Comparison of ENCODE assay signal across 11 cellular contexts in genomic region chr12:120225200-120225558, GRCh38. TPM values are rescaled to one million over a fixed set of nuclear protein-coding genes. Genes with fewer than 3 reads are reported as not detected.
DNase-seq lines count a peak whose midpoint lies in the region; ATAC-seq, FAIRE-seq and TF ChIP-seq lines count a peak whose summit lies in the region.
"Had no signal": no experiment of that assay in that cellular context is flagged by ENCODE, and none has a peak within 500 bp of the region (broad histone marks: within the 10 kb centered on the region; RNA-seq: fewer than 3 reads in every experiment).

No MANE protein-coding gene starts in this region.

- H3K4me1 Mint-ChIP-seq in T-helper 17 cell = peaks cover 30% of the 10 kb centered on the region

- H3K4me1 ChIP-seq in fibroblast of lung (ENCODE audit: control insufficient read depth, extremely low read depth, insufficient read depth, low read length) (peaks cover 24% of the 10 kb centered on the region), small intestine (ENCODE audit: control insufficient read depth in 2 of 2, insufficient read depth in 1 of 2, low read depth in 1 of 2, low read length in 1 of 2) (peaks cover 15 to 16% of the 10 kb centered on the region in 2 donors), aorta (ENCODE audit: control insufficient read depth in 1 of 2, insufficient read depth in 2 of 2, low read length in 2 of 2) (no peaks in the 10 kb centered on the region)

- no peak overlapping the region for H3K4me2 ChIP-seq in fibroblast of lung (ENCODE audit: extremely low read depth, insufficient read depth, low read length)
- H3K4me2 ChIP-seq: A549 had no signal

- peaks cover 70% of the 10 kb centered on the region for H3K79me2 ChIP-seq in fibroblast of lung (ENCODE audit: control insufficient read depth, insufficient read depth, low read length)

- DNase-seq in NCI-H1092 treated with DMSO at 0.1 percent for 48 hours (lab: John Stamatoyannopoulos, UW) (peak; percentile 33), NCI-H1092 (lab: John Stamatoyannopoulos, UW) (no peak), T-helper 17 cell (no peak), fibroblast of lung (ENCODE audit: low read depth in 2 of 2) (no peak), small intestine (peak; percentile 83), aorta (no peak)
- DNase-seq in effector CD4-positive, alpha-beta T cell = no peak
- DNase-seq: PC-3 had no signal

- no peak overlapping the region for H3K9ac ChIP-seq in fibroblast of lung (ENCODE audit: insufficient read depth, low read length)

- peaks cover 31% of the 10 kb centered on the region for H3K36me3 ChIP-seq in fibroblast of lung (ENCODE audit: control insufficient read depth, insufficient read depth, low read length)
- H3K36me3 ChIP-seq in small intestine (ENCODE audit: control insufficient read depth in 2 of 2, insufficient read depth in 2 of 2, low read length in 2 of 2) = peaks cover 7 to 19% of the 10 kb centered on the region in 2 donors
- H3K36me3 ChIP-seq in aorta (ENCODE audit: control insufficient read depth in 1 of 2, insufficient read depth in 2 of 2, low read length in 1 of 2) = peaks cover 0 to 11% of the 10 kb centered on the region in 2 donors

- peak overlapping the region; percentile 42 for H3K27ac ChIP-seq in fibroblast of lung (ENCODE audit: insufficient read depth, low read length)
- H3K27ac ChIP-seq in small intestine (ENCODE audit: low read depth in 1 of 2, low read length in 1 of 2) = peak overlapping the region; percentile 77 to 95
- H3K27ac ChIP-seq in aorta (ENCODE audit: low read depth in 1 of 2, low read length in 2 of 2) = no peak overlapping the region

- TF ChIP-seq CTCF in fibroblast of lung (conservative IDR thresholded peaks at IDR 0.05 in 1 of 2, IDR thresholded peaks at IDR 0.05 in 1 of 2; ENCODE audit: low read depth in 1 of 2, low read length in 2 of 2) = no peak

- H3K27me3 ChIP-seq in fibroblast of lung (ENCODE audit: control insufficient read depth, insufficient read depth, low read length) = no peaks in the 10 kb centered on the region
- no peaks in the 10 kb centered on the region for H3K27me3 ChIP-seq in small intestine (ENCODE audit: control insufficient read depth in 2 of 2, insufficient read depth in 2 of 2, low read length in 2 of 2)
- H3K27me3 ChIP-seq in aorta (ENCODE audit: control insufficient read depth in 1 of 2, insufficient read depth in 2 of 2, low read length in 1 of 2) = no peaks in the 10 kb centered on the region

- H3K4me3 Mint-ChIP-seq in T-helper 17 cell = no peak overlapping the region

- H3K36me3 Mint-ChIP-seq in T-helper 17 cell (ENCODE audit: low read depth) = peaks cover 5% of the 10 kb centered on the region

- WGBS in small intestine, 3 donors = 5 to 36% (median 34%) methylated on average over 9 of the region's 9 CpGs
- WGBS in aorta, 2 donors = 43 to 45% methylated on average over 9 of the region's 9 CpGs

- H3K27me3 Mint-ChIP-seq in T-helper 17 cell = no peaks in the 10 kb centered on the region

- intact Hi-C loops in aorta (cut with DNase I) = no loop called here

- no peak for ATAC-seq in T-helper 17 cell
- ATAC-seq in aorta (ENCODE audit: low FRiP score) = no peak
- no peak for ATAC-seq in GM21737 (IDR thresholded peaks at IDR 0.05; ENCODE audit: unreplicated experiment)
- ATAC-seq: A549, PC-3 had no signal

- H4K20me1 ChIP-seq in fibroblast of lung (ENCODE audit: control insufficient read depth, extremely low read depth, insufficient read depth, low read length) = no peaks in the 10 kb centered on the region

- no peak overlapping the region for H2AFZ ChIP-seq in fibroblast of lung (ENCODE audit: low read length)

- H3K9me3 ChIP-seq in T-helper 17 cell (ENCODE audit: control insufficient read depth, low read length, poor library complexity, severe bottlenecking) = no peaks in the 10 kb centered on the region
- no peaks in the 10 kb centered on the region for H3K9me3 ChIP-seq in fibroblast of lung (ENCODE audit: control insufficient read depth, insufficient read depth, low read depth, low read length)
- no peaks in the 10 kb centered on the region for H3K9me3 ChIP-seq in small intestine (ENCODE audit: control insufficient read depth, low read depth)
- no peaks in the 10 kb centered on the region for H3K9me3 ChIP-seq in aorta (ENCODE audit: control insufficient read depth, low read length)
- H3K9me3 ChIP-seq: A549 had no signal

- H3K4me3 ChIP-seq in fibroblast of lung (replicated peaks in 1 of 4; ENCODE audit: control extremely low read depth in 1 of 4, insufficient read depth in 1 of 4, low read depth in 3 of 4, low read length in 4 of 4) = no peak overlapping the region
- peak overlapping the region; percentile 28 to 59 for H3K4me3 ChIP-seq in small intestine (ENCODE audit: low read depth in 1 of 2, low read length in 2 of 2)
- no peak overlapping the region for H3K4me3 ChIP-seq in aorta (ENCODE audit: low read length in 2 of 2)
- H3K4me3 ChIP-seq: A549 had no signal

- no peak for FAIRE-seq in small intestine (lab: Jason Lieb, UNC)
- FAIRE-seq: A549, GM19239 had no signal

- H3K27ac Mint-ChIP-seq in T-helper 17 cell = peak overlapping the region; percentile 86

RNA-seq across cellular contexts. Expression of gene RPLP0, which starts 24.3 kb away (rescaled TPM):
- total RNA-seq in T-helper 17 cell = 1,000 to 10,000 TPM; 2,187 to 2,381 TPM
- total RNA-seq in fibroblast of lung = 3,063 and 3,837 TPM in 2 replicates
- polyA plus RNA-seq in fibroblast of lung = 5,137 and 6,435 TPM in 2 replicates
- polyA plus RNA-seq in fibroblast of lung (2012) = 2,788 and 3,168 TPM in 2 replicates
- 5,479 and 5,944 TPM in 2 replicates for polyA minus RNA-seq in fibroblast of lung (ENCODE audit: low replicate concordance)
- polyA plus RNA-seq in small intestine = 1,000 to 10,000 TPM; 2,529 to 5,599 (median 4,032) TPM
- 1,000 to 10,000 TPM; 1,136 to 1,236 TPM for total RNA-seq in aorta
- polyA plus RNA-seq in aorta = 1,000 to 10,000 TPM; 2,250 to 2,543 TPM

RNA-seq across cellular contexts. Expression of gene GCN1, which starts 30.7 kb away (rescaled TPM):
- total RNA-seq in T-helper 17 cell (100 to 1,000 TPM; 150 to 163 TPM), fibroblast of lung (86.8 and 93.1 TPM in 2 replicates), aorta (10 to 100 TPM; 75.1 to 89.8 TPM)
- polyA plus RNA-seq in fibroblast of lung (30.8 and 45.8 TPM in 2 replicates), small intestine (10 to 100 TPM; 12.3 to 27.9 (median 14.1) TPM), aorta (10 to 100 TPM in 1 of 2 donors, 1 to 10 TPM in 1; 6.4 to 22.1 TPM)
- polyA plus RNA-seq in fibroblast of lung (2012) = 35.6 and 52.5 TPM in 2 replicates
- polyA minus RNA-seq in fibroblast of lung (ENCODE audit: low replicate concordance) = 310 and 482 TPM in 2 replicates

RNA-seq across cellular contexts. Expression of gene PXN, which starts 40.4 kb away (rescaled TPM):
- 100 to 1,000 TPM; 155 to 190 TPM for total RNA-seq in T-helper 17 cell
- total RNA-seq in fibroblast of lung = 9.2 and 21.5 TPM in 2 replicates
- 31.4 and 59.3 TPM in 2 replicates for polyA plus RNA-seq in fibroblast of lung
- 84.4 and 134 TPM in 2 replicates for polyA plus RNA-seq in fibroblast of lung (2012)
- polyA minus RNA-seq in fibroblast of lung (ENCODE audit: low replicate concordance) = 413 and 630 TPM in 2 replicates
- polyA plus RNA-seq in small intestine = 100 to 1,000 TPM in 2 of 3 donors, 10 to 100 TPM in 1; 79.3 to 132 (median 103) TPM
- 100 to 1,000 TPM; 111 to 138 TPM for total RNA-seq in aorta
- 10 to 100 TPM; 31.3 to 79.9 TPM for polyA plus RNA-seq in aorta

Comparison
In these comparisons a context has a peak if more than half of its experiments do, and no peak if none do; other contexts are left out.
1. DNase-seq: peak in NCI-H1092 treated with DMSO at 0.1 percent for 48 hours (single experiment) and small intestine (single experiment); none in NCI-H1092 (single experiment), T-helper 17 cell (0 of 3), fibroblast of lung (0 of 2), aorta (0 of 2) and effector CD4-positive, alpha-beta T cell (single experiment).
2. H3K27ac ChIP-seq: peak in fibroblast of lung (single experiment) and small intestine (2 of 2); none in aorta (0 of 2).
3. H3K4me3 ChIP-seq: peak in small intestine (2 of 2); none in fibroblast of lung (0 of 4) and aorta (0 of 2).